ENCODE assay signal across 10 cellular contexts in genomic region chr9:114894206-114894605, GRCh38. TPM values are rescaled to one million over a fixed set of nuclear protein-coding genes. Genes with fewer than 3 reads are reported as not detected.
DNase-seq lines count a peak whose midpoint lies in the region; ATAC-seq and TF ChIP-seq lines count a peak whose summit lies in the region.
"Had no signal": no experiment of that assay in that cellular context is flagged by ENCODE, and none has a peak within 500 bp of the region (broad histone marks: within the 10 kb centered on the region; RNA-seq: fewer than 3 reads in every experiment).

No MANE protein-coding gene starts in this region.

- POLR2A ChIA-PET in BJ (lab: Charles Lee), result interaction anchor here (0.8 kb wide), 1 partner anchor 11 kb away, joined by 4 read pairs; no protein-coding TSS in a partner anchor

- H2BK5ac ChIP-seq in H9 (ENCODE audit: insufficient read length, low read length), result no peak overlapping the region

- H3K4me3 ChIP-seq in BJ (ENCODE audit: low read depth, low read length) (no peak overlapping the region), right atrium auricular region (no peak overlapping the region), ovary (no peak overlapping the region)
- H3K4me3 ChIP-seq: skin epidermis had no signal

- no CpG with 5 or more reads among the region's 3 CpGs for WGBS in H9 (ENCODE audit: extremely low coverage, insufficient read length, low lambda C conversion rate)
- 51 to 67% (median 67%) methylated on average over 3 of the region's 3 CpGs for WGBS in ovary, 3 donors

- H2AFZ ChIP-seq in H9 (ENCODE audit: low read length), result no peak overlapping the region

- H3K9ac ChIP-seq in H9 (ENCODE audit: extremely low read depth, insufficient read length, low read length), result no peak overlapping the region

- H3K27me3 ChIP-seq in BJ (ENCODE audit: control insufficient read depth, insufficient read depth, low read length) (no peaks in the 10 kb centered on the region), H9 (ENCODE audit: insufficient read depth, low read length) (no peaks in the 10 kb centered on the region), right atrium auricular region (no peaks in the 10 kb centered on the region), ovary (no peaks in the 10 kb centered on the region)

- H3K27me3 Mint-ChIP-seq in H9 (ENCODE audit: low read depth), result peaks cover 5% of the 10 kb centered on the region
- no peaks in the 10 kb centered on the region for H3K27me3 Mint-ChIP-seq in activated naive CD8-positive, alpha-beta T cell
- no peaks in the 10 kb centered on the region for H3K27me3 Mint-ChIP-seq in memory B cell

- CTCF ChIA-PET in BJ (lab: Yijun Ruan, JAX), result interaction anchor here (0.9 to 2.4 kb wide), 4 partner anchors 11 to 213 kb away, joined by 3 to 8 read pairs (median 4); partner anchors contain the start of gene TEX48

- H3K36me3 Mint-ChIP-seq in H9 (ENCODE audit: insufficient read depth in 1 of 3, low read depth in 3 of 3), result no peaks in the 10 kb centered on the region
- peaks cover 13% of the 10 kb centered on the region for H3K36me3 Mint-ChIP-seq in activated naive CD8-positive, alpha-beta T cell
- no peaks in the 10 kb centered on the region for H3K36me3 Mint-ChIP-seq in memory B cell

- intact Hi-C loops in ovary (cut with DNase I), result no loop called here

- no peaks in the 10 kb centered on the region for H3K79me1 ChIP-seq in H9 (ENCODE audit: insufficient read depth, low read depth, low read length, poor library complexity, severe bottlenecking)

- no peaks in the 10 kb centered on the region for H3K9me3 Mint-ChIP-seq in H9
- no peaks in the 10 kb centered on the region for H3K9me3 Mint-ChIP-seq in activated naive CD8-positive, alpha-beta T cell (ENCODE audit: low read depth)
- no peaks in the 10 kb centered on the region for H3K9me3 Mint-ChIP-seq in memory B cell

- no peak overlapping the region for H2BK20ac ChIP-seq in H9 (ENCODE audit: low read depth, low read length, poor library complexity, severe bottlenecking)

- H2BK15ac ChIP-seq in H9 (ENCODE audit: low read depth, low read length), result no peak overlapping the region

- H3K9me3 ChIP-seq in H9 (ENCODE audit: control insufficient read depth, low read depth, low read length) (no peaks in the 10 kb centered on the region), right atrium auricular region (no peaks in the 10 kb centered on the region), ovary (no peaks in the 10 kb centered on the region)

- ATAC-seq in memory B cell (ENCODE audit: low read depth) (no peak), GM21825 (IDR thresholded peaks at IDR 0.05; ENCODE audit: unreplicated experiment) (no peak), GM21526 (IDR thresholded peaks at IDR 0.05; ENCODE audit: low FRiP score, unreplicated experiment) (no peak)

- no peak overlapping the region for H4K5ac ChIP-seq in H9 (ENCODE audit: insufficient read length, low read depth, low read length)

- H3K23ac ChIP-seq in H9 (ENCODE audit: insufficient read length, low read depth, low read length), result no peak overlapping the region

- peaks cover 4 to 14% of the 10 kb centered on the region in 2 experiments; a peak in 2 of 4 replicates for H3K4me1 Mint-ChIP-seq in H9
- H3K4me1 Mint-ChIP-seq in activated naive CD8-positive, alpha-beta T cell (ENCODE audit: low read depth), result peaks cover 64% of the 10 kb centered on the region
- peaks cover 40% of the 10 kb centered on the region for H3K4me1 Mint-ChIP-seq in memory B cell

- H3K4me2 ChIP-seq in H9 (ENCODE audit: insufficient read depth, insufficient read length, low read length), result no peak overlapping the region

- H3T11ph ChIP-seq in H9 (ENCODE audit: low read length), result no peak overlapping the region

- no peak overlapping the region for H3K4ac ChIP-seq in H9 (ENCODE audit: low read depth, low read length)

- H2BK120ac ChIP-seq in H9 (ENCODE audit: low read depth, low read length, poor library complexity, severe bottlenecking), result no peak overlapping the region

- no peak for TF ChIP-seq EP300 in ovary (IDR thresholded peaks at IDR 0.05)

- H3K23me2 ChIP-seq in H9 (ENCODE audit: insufficient read length, low read depth, low read length, poor library complexity, severe bottlenecking), result no peaks in the 10 kb centered on the region

- no peak for TF ChIP-seq POLR2A in ovary (IDR thresholded peaks at IDR 0.05)

- no peak for TF ChIP-seq CTCF in BJ (IDR thresholded peaks at IDR 0.05; ENCODE audit: insufficient read depth, low read depth, low read length)
- TF ChIP-seq CTCF in H9 (conservative IDR thresholded peaks at IDR 0.05), result no peak
- TF ChIP-seq CTCF in right atrium auricular region (IDR thresholded peaks at IDR 0.05), result no peak
- no peak for TF ChIP-seq CTCF in ovary (IDR thresholded peaks at IDR 0.05)

- DNase-seq in BJ (ENCODE audit: low read depth) (peak; percentile 56), H9 (no peak), memory B cell (ENCODE audit: low spot score in 2 of 2) (no peak), right atrium auricular region (ENCODE audit: low spot score) (no peak), ovary (no peak)
- DNase-seq: NCI-H2107 had no signal

- H3K4me1 ChIP-seq in H9 (ENCODE audit: insufficient read depth, low read length) (peaks cover 6% of the 10 kb centered on the region; the same call in 1 of the 2 replicates), right atrium auricular region (peaks cover 0 to 11% of the 10 kb centered on the region in 2 donors), ovary (ENCODE audit: insufficient read depth) (no peaks in the 10 kb centered on the region)

- no peak overlapping the region for H3K27ac ChIP-seq in H9 (ENCODE audit: insufficient read length, low read depth, low read length)
- H3K27ac ChIP-seq in right atrium auricular region, result no peak overlapping the region
- H3K27ac ChIP-seq in ovary, result no peak overlapping the region

- no peak overlapping the region for H3K56ac ChIP-seq in H9 (ENCODE audit: insufficient read length, low read depth, low read length)

- no peak overlapping the region for H2AK5ac ChIP-seq in H9 (ENCODE audit: insufficient read length, low read length)

- no peaks in the 10 kb centered on the region for H4K20me1 ChIP-seq in H9 (ENCODE audit: control insufficient read depth, insufficient read depth, insufficient read length)

- H2BK12ac ChIP-seq in H9 (ENCODE audit: insufficient read length, low read depth, low read length), result no peak overlapping the region

- H3K27ac Mint-ChIP-seq in H9 (no peak overlapping the region), memory B cell (peak overlapping the region; percentile 28)
- peak overlapping the region; percentile 83 for H3K27ac Mint-ChIP-seq in activated naive CD8-positive, alpha-beta T cell

- H3K14ac ChIP-seq in H9 (ENCODE audit: insufficient read depth, low read length), result peak overlapping the region; percentile 34; the same call in 1 of the 2 replicates

- H4K8ac ChIP-seq in H9 (replicated peaks; ENCODE audit: insufficient read length, low read depth, low read length), result no peak overlapping the region

- H3K4me3 Mint-ChIP-seq in H9 (no peak overlapping the region), memory B cell (no peak overlapping the region)
- H3K4me3 Mint-ChIP-seq in activated naive CD8-positive, alpha-beta T cell, result peak overlapping the region; percentile 36

- H3K36me3 ChIP-seq in BJ (ENCODE audit: control insufficient read depth, insufficient read depth, low read length), result no peaks in the 10 kb centered on the region
- H3K36me3 ChIP-seq in right atrium auricular region, result no peaks in the 10 kb centered on the region
- no peaks in the 10 kb centered on the region for H3K36me3 ChIP-seq in ovary

- H4K91ac ChIP-seq in H9 (ENCODE audit: insufficient read length, low read depth, low read length), result no peak overlapping the region

- H3K79me2 ChIP-seq in H9 (ENCODE audit: insufficient read depth, low read length), result no peaks in the 10 kb centered on the region

- no peak overlapping the region for H3K18ac ChIP-seq in H9 (ENCODE audit: insufficient read length, low read depth, low read length)

RNA-seq across cellular contexts. Expression of gene TNFSF8, which starts 36.2 kb away (rescaled TPM):
- polyA plus RNA-seq in BJ (2011; rRNA removed), result not detected in 2 replicates
- polyA minus RNA-seq in BJ (2011; rRNA and poly(A)+ RNA removed), result not detected in 2 replicates
- not detected in 2 replicates for total RNA-seq in H9 (2021)
- 1 to 10 TPM in 1 of 2 donors, under 1 TPM in 1; 0.22 to 1.7 TPM for total RNA-seq in right atrium auricular region
- total RNA-seq in ovary, result 1 to 10 TPM in 4 of 7 donors, under 1 TPM in 3; 0.45 to 1.6 (median 1.0) TPM
- 1 to 10 TPM in 1 of 2 donors, under 1 TPM in 1; 0.38 to 5.2 TPM for polyA plus RNA-seq in ovary

Comparison
In these comparisons a context has a peak if more than half of its experiments do, and no peak if none do; other contexts are left out.
1. H3K27ac Mint-ChIP-seq: peak in activated naive CD8-positive, alpha-beta T cell (single experiment) and memory B cell (single experiment); none in H9 (0 of 3).